In the genomic region with DNA sequence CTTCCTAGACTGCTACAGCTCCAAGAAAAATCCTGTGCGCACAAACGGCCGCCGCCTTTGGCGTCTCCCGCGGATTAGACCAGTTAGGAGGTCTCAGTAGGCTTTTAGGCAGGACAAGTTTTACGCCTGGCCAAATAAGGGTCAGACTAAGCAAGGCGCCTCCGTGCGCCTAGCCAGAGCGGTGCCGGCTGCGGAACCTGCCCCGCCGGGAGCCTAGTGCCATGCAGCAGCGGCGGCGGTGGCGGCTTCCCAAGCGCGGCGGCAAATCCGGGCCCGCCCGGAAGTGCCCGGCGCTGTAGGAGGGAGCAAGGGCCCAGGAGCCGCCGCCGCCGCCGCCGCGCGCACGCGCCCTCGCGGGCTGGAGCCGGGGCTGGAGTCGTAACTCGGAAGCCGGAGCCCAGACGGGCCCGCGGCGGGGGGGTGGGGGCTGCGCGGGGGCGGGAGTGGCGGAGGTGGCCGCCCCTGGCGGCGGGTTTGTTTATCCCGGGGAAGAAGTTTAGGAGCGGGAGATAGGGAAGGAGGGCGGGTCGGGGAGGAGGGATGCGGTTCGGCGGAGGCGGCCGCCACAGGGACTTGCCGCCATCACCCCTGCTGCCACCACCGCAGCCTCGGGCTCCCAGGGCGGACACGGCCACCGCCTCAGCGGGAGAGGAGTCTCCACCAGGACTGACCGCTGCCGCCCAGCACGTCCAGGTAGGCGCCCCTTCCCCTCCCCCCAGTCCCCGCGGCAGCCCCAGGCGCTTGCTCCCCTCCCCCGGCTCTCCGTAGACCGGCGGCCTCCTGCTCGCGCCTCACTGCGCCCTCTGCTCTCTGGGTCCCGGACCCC, we compare ENCODE assay signal across 8 cellular contexts. TPM values are rescaled to one million over a fixed set of nuclear protein-coding genes. Genes with fewer than 3 reads are reported as not detected.
DNase-seq lines count a peak whose midpoint lies in the region; ATAC-seq and TF ChIP-seq lines count a peak whose summit lies in the region.

A gene (plus strand): TSS at position 344 of the 826 bp plus-strand sequence. CDS start 48,447 bp downstream, outside the sequence.

- H3K4me1 Mint-ChIP-seq in activated CD4-positive, alpha-beta T cell treated with anti-CD3 and anti-CD28 coated beads for 36 hours, result peaks cover 36% of the 10 kb centered on the region

- ATAC-seq in GM19035 (IDR thresholded peaks at IDR 0.05; ENCODE audit: unreplicated experiment), result peak; percentile 75
- ATAC-seq in HG03342 (IDR thresholded peaks at IDR 0.05; ENCODE audit: unreplicated experiment), result peak; percentile 77
- ATAC-seq in activated CD4-positive, alpha-beta T cell treated with anti-CD3 and anti-CD28 coated beads for 36 hours, result peak; percentile 80

- no peaks in the 10 kb centered on the region for H3K27me3 ChIP-seq in layer of hippocampus (ENCODE audit: control insufficient read depth, insufficient read depth, low read length)

- DNase-seq in Ammon's horn (ENCODE audit: low spot score) (peak; percentile 90), NCI-H446 treated with DMSO at 0.1 percent for 48 hours (lab: John Stamatoyannopoulos, UW) (peak; percentile 84), choroid plexus epithelial cell (ENCODE audit: low read depth) (peak; percentile 79)
- peak; percentile 92 for DNase-seq in activated CD4-positive, alpha-beta T cell treated with anti-CD3 and anti-CD28 coated beads for 36 hours
- DNase-seq in stimulated activated CD4-positive, alpha-beta T cell treated with anti-CD3 and anti-CD28 coated beads, Interleukin-1b, Interleukin-23, amount 100 ng/mL, for 4 hours (ENCODE audit: low read depth in 2 of 2), result peak; percentile 69 to 83

- peak; percentile 1 for TF ChIP-seq CTCF in choroid plexus epithelial cell (conservative IDR thresholded peaks at IDR 0.05; ENCODE audit: low read depth, low read length)

- POLR2A ChIA-PET in activated CD4-positive, alpha-beta T cell treated with anti-CD3 and anti-CD28 coated beads for 36 hours (lab: Charles Lee), result interaction anchor here (0.6 to 2.1 kb wide), 2 partner anchors 14 to 167 kb away, joined by 3 to 7 read pairs; no protein-coding TSS in a partner anchor

- intact Hi-C loops in activated CD4-positive, alpha-beta T cell treated with anti-CD3 and anti-CD28 coated beads for 36 hours (cut with DNase I, micrococcal nuclease), result no loop called here

- peak within 1 kb of the TSS; percentile 96 for H3K27ac Mint-ChIP-seq in activated CD4-positive, alpha-beta T cell treated with anti-CD3 and anti-CD28 coated beads for 36 hours

- H3K4me3 ChIP-seq in choroid plexus epithelial cell (ENCODE audit: low read depth, low read length), result peak within 1 kb of the TSS; percentile 86

- H3K36me3 Mint-ChIP-seq in activated CD4-positive, alpha-beta T cell treated with anti-CD3 and anti-CD28 coated beads for 36 hours (ENCODE audit: low read depth), result peaks cover 5% of the 10 kb centered on the region

- H3K9me3 Mint-ChIP-seq in activated CD4-positive, alpha-beta T cell treated with anti-CD3 and anti-CD28 coated beads for 36 hours (ENCODE audit: low read depth), result no peaks in the 10 kb centered on the region

- CTCF ChIA-PET in activated CD4-positive, alpha-beta T cell treated with anti-CD3 and anti-CD28 coated beads for 36 hours (lab: Charles Lee), result interaction anchor here (0.6 kb wide), 1 partner anchor 99 kb away, joined by 3 read pairs; no protein-coding TSS in a partner anchor

- peak within 1 kb of the TSS; percentile 97 for H3K4me3 Mint-ChIP-seq in activated CD4-positive, alpha-beta T cell treated with anti-CD3 and anti-CD28 coated beads for 36 hours

- peak within 1 kb of the TSS; percentile 84 for H3K27ac ChIP-seq in layer of hippocampus (ENCODE audit: low read depth, low read length)

- H3K27me3 Mint-ChIP-seq in activated CD4-positive, alpha-beta T cell treated with anti-CD3 and anti-CD28 coated beads for 36 hours, result no peaks in the 10 kb centered on the region

RNA-seq across cellular contexts. Expression of the gene that starts here (rescaled TPM):
- 10 to 100 TPM in 1 of 2 experiments, 1 to 10 TPM in 1; 9.4 to 10.8 TPM for total RNA-seq in activated CD4-positive, alpha-beta T cell treated with anti-CD3 and anti-CD28 coated beads for 36 hours

Comparison
In these comparisons a context has a peak if more than half of its experiments do, and no peak if none do; other contexts are left out.
1. Peak in every context shown above with its lines: DNase-seq, ATAC-seq, H3K4me3 ChIP-seq and H3K27ac ChIP-seq.